21 cellular contexts compared by ENCODE assay signal in genomic region chr19:6375411-6376010, GRCh38. TPM values are rescaled to one million over a fixed set of nuclear protein-coding genes. Genes with fewer than 3 reads are reported as not detected.
DNase-seq lines count a peak whose midpoint lies in the region; ATAC-seq and TF ChIP-seq lines count a peak whose summit lies in the region.
"Had no signal": no experiment of that assay in that cellular context is flagged by ENCODE, and none has a peak within 500 bp of the region (broad histone marks: within the 10 kb centered on the region; RNA-seq: fewer than 3 reads in every experiment).

PSPN (minus strand) TSS chr19:6375933; CDS start chr19:6375849, 84 bp downstream.

- no peaks in the 10 kb centered on the region for H3K27me3 Mint-ChIP-seq in dendritic cell treated with granulocyte-macrophage colony-stimulating factor and Interleukin-4, amounts not matched to agents 40 ng/mL and 50 ng/mL, for 4 days
- H3K27me3 Mint-ChIP-seq in neural progenitor cell (ENCODE audit: insufficient read depth, low read depth): peaks cover 17% of the 10 kb centered on the region
- H3K27me3 Mint-ChIP-seq in activated T-cell treated with anti-CD3 and anti-CD28 coated beads, Interleukin-2, amount 50 U/mL, for 72 hours (ENCODE audit: low read depth): no peaks in the 10 kb centered on the region
- H3K27me3 Mint-ChIP-seq: stimulated activated naive CD8-positive, alpha-beta T cell treated with anti-CD3 and anti-CD28 coated beads, Interleukin-15, Interleukin-2, amounts not matched to agents 100 ng/mL and 50 ng/mL, for 24 hours had no signal

- peak within 1 kb of the TSS; percentile 12 for H3K27ac Mint-ChIP-seq in dendritic cell treated with granulocyte-macrophage colony-stimulating factor and Interleukin-4, amounts not matched to agents 40 ng/mL and 50 ng/mL, for 4 days
- H3K27ac Mint-ChIP-seq in neural progenitor cell: no peak within 1 kb of the TSS
- H3K27ac Mint-ChIP-seq in activated T-cell treated with anti-CD3 and anti-CD28 coated beads, Interleukin-2, amount 50 U/mL, for 72 hours: no peak within 1 kb of the TSS
- H3K27ac Mint-ChIP-seq: stimulated activated naive CD8-positive, alpha-beta T cell treated with anti-CD3 and anti-CD28 coated beads, Interleukin-15, Interleukin-2, amounts not matched to agents 100 ng/mL and 50 ng/mL, for 24 hours had no signal

- intact Hi-C loops in A673 (cut with micrococcal nuclease; ENCODE audit: unreplicated experiment) (loop anchor here (5.0 kb wide), 1 partner anchor 487 kb away; no protein-coding TSS in a partner anchor), Right ventricle myocardium inferior (cut with DNase I) (no loop called here)
- intact Hi-C loops in dendritic cell treated with granulocyte-macrophage colony-stimulating factor and Interleukin-4, amounts not matched to agents 40 ng/mL and 50 ng/mL, for 4 days (cut with micrococcal nuclease): no loop called here

- ATAC-seq in Right ventricle myocardium inferior: no peak
- no peak for ATAC-seq in activated T-cell treated with anti-CD3 and anti-CD28 coated beads, Interleukin-2, amount 50 U/mL, for 72 hours (replicated peaks in 1 of 2)

- H3K79me2 ChIP-seq in Karpas-422 (ENCODE audit: low read length) (peaks cover 5% of the 10 kb centered on the region; the same call in 1 of the 2 replicates), neural progenitor cell (ENCODE audit: low read depth) (peaks cover 10% of the 10 kb centered on the region)

- H3K9ac ChIP-seq in Karpas-422 (ENCODE audit: low read length) (no peak within 1 kb of the TSS), neural progenitor cell (no peak within 1 kb of the TSS)
- H3K9ac ChIP-seq: SK-N-SH had no signal

- peaks cover 10% of the 10 kb centered on the region for H3K9me3 Mint-ChIP-seq in dendritic cell treated with granulocyte-macrophage colony-stimulating factor and Interleukin-4, amounts not matched to agents 40 ng/mL and 50 ng/mL, for 4 days
- H3K9me3 Mint-ChIP-seq in neural progenitor cell: no peaks in the 10 kb centered on the region
- no peaks in the 10 kb centered on the region for H3K9me3 Mint-ChIP-seq in activated T-cell treated with anti-CD3 and anti-CD28 coated beads, Interleukin-2, amount 50 U/mL, for 72 hours
- H3K9me3 Mint-ChIP-seq: stimulated activated naive CD8-positive, alpha-beta T cell treated with anti-CD3 and anti-CD28 coated beads, Interleukin-15, Interleukin-2, amounts not matched to agents 100 ng/mL and 50 ng/mL, for 24 hours had no signal

- no peak within 1 kb of the TSS for H3K4me3 ChIP-seq in A673 (ENCODE audit: low read depth, low read length, poor library complexity, severe bottlenecking)
- H3K4me3 ChIP-seq in Karpas-422 (ENCODE audit: low read length): no peak within 1 kb of the TSS
- no peak within 1 kb of the TSS for H3K4me3 ChIP-seq in neural progenitor cell
- H3K4me3 ChIP-seq in BE2C (ENCODE audit: low read depth, low read length): no peak within 1 kb of the TSS
- H3K4me3 ChIP-seq: BLaER1, skin epidermis, thyroid gland had no signal

- DNase-seq in A673 (ENCODE audit: low spot score): no peak
- DNase-seq in Karpas-422: peak; percentile 31
- no peak for DNase-seq in neural progenitor cell (ENCODE audit: low spot score)
- no peak for DNase-seq in Right ventricle myocardium inferior (ENCODE audit: missing footprints)
- DNase-seq in NCI-H1092 treated with DMSO at 0.1 percent for 48 hours (lab: John Stamatoyannopoulos, UW): no peak
- DNase-seq in activated T-cell treated with anti-CD3 and anti-CD28 coated beads, Interleukin-2, amount 50 U/mL, for 72 hours: no peak
- no peak for DNase-seq in BE2C
- DNase-seq: activated CD4-positive, alpha-beta T cell treated with anti-CD3 and anti-CD28 coated beads, Interleukin-2, amount 50 U/mL, for 48 hours; activated CD8-positive, alpha-beta memory T cell treated with anti-CD3 and anti-CD28 coated beads, Interleukin-2, amount 50 U/mL, for 48 hours; activated naive CD4-positive, alpha-beta T cell; amygdala; Calu3; dermis blood vessel endothelial cell; NCI-H526; SK-N-SH; thyroid gland had no signal

- peaks cover 14% of the 10 kb centered on the region for H3K4me1 Mint-ChIP-seq in dendritic cell treated with granulocyte-macrophage colony-stimulating factor and Interleukin-4, amounts not matched to agents 40 ng/mL and 50 ng/mL, for 4 days (ENCODE audit: low read depth)
- peaks cover 9% of the 10 kb centered on the region for H3K4me1 Mint-ChIP-seq in neural progenitor cell
- H3K4me1 Mint-ChIP-seq in activated T-cell treated with anti-CD3 and anti-CD28 coated beads, Interleukin-2, amount 50 U/mL, for 72 hours (ENCODE audit: low read depth): peaks cover 16% of the 10 kb centered on the region

- H3K4me3 Mint-ChIP-seq in dendritic cell treated with granulocyte-macrophage colony-stimulating factor and Interleukin-4, amounts not matched to agents 40 ng/mL and 50 ng/mL, for 4 days: no peak within 1 kb of the TSS
- peak within 1 kb of the TSS; percentile 57 for H3K4me3 Mint-ChIP-seq in neural progenitor cell
- peak within 1 kb of the TSS in 1 of 2 donors; percentile 52 for H3K4me3 Mint-ChIP-seq in activated T-cell treated with anti-CD3 and anti-CD28 coated beads, Interleukin-2, amount 50 U/mL, for 72 hours
- H3K4me3 Mint-ChIP-seq: stimulated activated naive CD8-positive, alpha-beta T cell treated with anti-CD3 and anti-CD28 coated beads, Interleukin-15, Interleukin-2, amounts not matched to agents 100 ng/mL and 50 ng/mL, for 24 hours had no signal

- POLR2A ChIA-PET in A673 (lab: Charles Lee; ENCODE audit: low non-redundant PET): no interaction called here

- no peaks in the 10 kb centered on the region for H3K27me3 ChIP-seq in A673 (replicated peaks; ENCODE audit: insufficient read depth, low read depth, low read length, poor library complexity)
- no peaks in the 10 kb centered on the region for H3K27me3 ChIP-seq in Karpas-422 (ENCODE audit: low read length)
- no peaks in the 10 kb centered on the region for H3K27me3 ChIP-seq in neural progenitor cell
- H3K27me3 ChIP-seq in BE2C: no peaks in the 10 kb centered on the region
- H3K27me3 ChIP-seq: BLaER1, neutrophil, thyroid gland had no signal

- peaks cover 64% of the 10 kb centered on the region for H3K36me3 Mint-ChIP-seq in dendritic cell treated with granulocyte-macrophage colony-stimulating factor and Interleukin-4, amounts not matched to agents 40 ng/mL and 50 ng/mL, for 4 days (ENCODE audit: low read depth)
- peaks cover 14% of the 10 kb centered on the region for H3K36me3 Mint-ChIP-seq in neural progenitor cell
- H3K36me3 Mint-ChIP-seq in activated T-cell treated with anti-CD3 and anti-CD28 coated beads, Interleukin-2, amount 50 U/mL, for 72 hours (ENCODE audit: insufficient read depth in 2 of 2): peaks cover 3 to 6% of the 10 kb centered on the region in 2 donors

- peak within 1 kb of the TSS; percentile 10 for H3K27ac ChIP-seq in A673 (ENCODE audit: low read depth, low read length, poor library complexity, severe bottlenecking)
- H3K27ac ChIP-seq in Karpas-422 (ENCODE audit: low read length): no peak within 1 kb of the TSS
- no peak within 1 kb of the TSS for H3K27ac ChIP-seq in neural progenitor cell
- H3K27ac ChIP-seq: BLaER1, neutrophil had no signal

- no peaks in the 10 kb centered on the region for H3K9me2 ChIP-seq in Karpas-422 (replicated peaks; ENCODE audit: insufficient read depth, low read length)
- H3K9me2 ChIP-seq: SK-N-SH had no signal

- H4K20me1 ChIP-seq in Karpas-422 (ENCODE audit: insufficient read depth, low read depth, low read length): no peaks in the 10 kb centered on the region
- peaks cover 7% of the 10 kb centered on the region for H4K20me1 ChIP-seq in neural progenitor cell (ENCODE audit: low read depth)

- peaks cover 28% of the 10 kb centered on the region for H3F3A ChIP-seq in neural progenitor cell (ENCODE audit: low read depth)

- H3K4me2 ChIP-seq in Karpas-422 (ENCODE audit: low read depth, low read length, poor library complexity, severe bottlenecking): no peak within 1 kb of the TSS
- H3K4me2 ChIP-seq in neural progenitor cell: no peak within 1 kb of the TSS

- H3K9me3 ChIP-seq in A673 (ENCODE audit: low read depth, low read length, poor library complexity, severe bottlenecking) (no peaks in the 10 kb centered on the region), Karpas-422 (ENCODE audit: low read length) (no peaks in the 10 kb centered on the region), neural progenitor cell (ENCODE audit: low read depth) (no peaks in the 10 kb centered on the region), BE2C (no peaks in the 10 kb centered on the region)
- H3K9me3 ChIP-seq: BLaER1, neutrophil, SK-N-SH, thyroid gland had no signal

- TF ChIP-seq CTCF in A673 (conservative IDR thresholded peaks at IDR 0.05; ENCODE audit: low read depth, low read length): no peak
- TF ChIP-seq CTCF in neural progenitor cell (IDR thresholded peaks at IDR 0.05): no peak
- no peak for TF ChIP-seq CTCF in BE2C (IDR thresholded peaks at IDR 0.05; ENCODE audit: low read depth, low read length)

- no peak within 1 kb of the TSS for H2AFZ ChIP-seq in Karpas-422 (ENCODE audit: low read length)
- no peak within 1 kb of the TSS for H2AFZ ChIP-seq in neural progenitor cell (replicated peaks)

- peaks cover 12% of the 10 kb centered on the region for H3K4me1 ChIP-seq in A673 (ENCODE audit: insufficient read depth, low read length, poor library complexity, severe bottlenecking)
- H3K4me1 ChIP-seq in Karpas-422 (ENCODE audit: low read length): peaks cover 9% of the 10 kb centered on the region
- H3K4me1 ChIP-seq in neural progenitor cell: peaks cover 4% of the 10 kb centered on the region
- H3K4me1 ChIP-seq in BE2C: peaks cover 8% of the 10 kb centered on the region

- CTCF ChIA-PET in A673 (lab: Charles Lee): no interaction called here

- BruUV-seq in A673 (replicated peaks; lab: Mats Ljungman, UMichigan): no TSS peak

- H3K36me3 ChIP-seq in A673 (ENCODE audit: insufficient read depth, low read length, poor library complexity, severe bottlenecking): peaks cover 15% of the 10 kb centered on the region
- H3K36me3 ChIP-seq in Karpas-422 (ENCODE audit: insufficient read depth, low read length): peaks cover 11% of the 10 kb centered on the region
- no peaks in the 10 kb centered on the region for H3K36me3 ChIP-seq in neural progenitor cell
- peaks cover 16% of the 10 kb centered on the region for H3K36me3 ChIP-seq in BE2C

RNA-seq across cellular contexts. Expression of gene PSPN, which starts in this region (rescaled TPM):
- total RNA-seq in A673 (2021) (3.4 and 3.6 TPM in 2 replicates), neural progenitor cell (ENCODE audit: low replicate concordance) (0.92 and 2.7 TPM in 2 replicates), Right ventricle myocardium inferior (1.1 TPM)
- total RNA-seq in Karpas-422 (2014; rRNA removed; shearing (Covaris generic); ENCODE audit: low replicate concordance): 0.76 and 1.0 TPM in 2 replicates
- 1 to 10 TPM; 2.4 to 3.1 TPM for total RNA-seq in activated T-cell treated with anti-CD3 and anti-CD28 coated beads, Interleukin-2, amount 50 U/mL, for 72 hours
- polyA plus RNA-seq in BE2C (2012; ENCODE audit: insufficient read depth, insufficient read length, low read depth): 2.3 TPM
